ENCODE assay signal across 8 cellular contexts in genomic region chr9:70043689-70044449, GRCh38. TPM values are rescaled to one million over a fixed set of nuclear protein-coding genes. Genes with fewer than 3 reads are reported as not detected.
DNase-seq lines count a peak whose midpoint lies in the region; ATAC-seq lines count a peak whose summit lies in the region.

Gene MAMDC2, plus strand, starts transcription at chr9:70043848. Its CDS starts 350 bp downstream, at chr9:70044198.

- DNase-seq in NCI-H1417 (lab: John Stamatoyannopoulos, UW) (peak in 2 of 3 experiments; percentile 55 to 56), NCI-H1417 treated with DMSO at 0.1 percent for 48 hours (lab: John Stamatoyannopoulos, UW) (no peak), cerebellar cortex (ENCODE audit: low spot score) (peak; percentile 30), kidney glomerular epithelial cell (lab: John Stamatoyannopoulos, UW) (peak; percentile 37), HT-29 (ENCODE audit: low spot score) (no peak)
- no peak for DNase-seq in stimulated activated effector memory CD8-positive, alpha-beta T cell treated with anti-CD3 and anti-CD28 coated beads, Interleukin-12 subunit alpha, Interleukin-12 subunit beta, amount 100 ng/mL, for 72 hours (ENCODE audit: low spot score in 2 of 2)
- DNase-seq in stimulated activated CD4-positive, alpha-beta T cell treated with anti-CD3 and anti-CD28 coated beads, Interleukin-12 subunit alpha, Interleukin-12 subunit beta, amount 100 ng/mL, for 4 hours = no peak

- no peaks in the 10 kb centered on the region for H3K9me3 Mint-ChIP-seq in stimulated activated effector memory CD8-positive, alpha-beta T cell treated with anti-CD3 and anti-CD28 coated beads, Interleukin-12 subunit alpha, Interleukin-12 subunit beta, amount 100 ng/mL, for 72 hours

- H3K27ac Mint-ChIP-seq in stimulated activated effector memory CD8-positive, alpha-beta T cell treated with anti-CD3 and anti-CD28 coated beads, Interleukin-12 subunit alpha, Interleukin-12 subunit beta, amount 100 ng/mL, for 72 hours = no peak within 1 kb of the TSS

- H3K36me3 Mint-ChIP-seq in stimulated activated effector memory CD8-positive, alpha-beta T cell treated with anti-CD3 and anti-CD28 coated beads, Interleukin-12 subunit alpha, Interleukin-12 subunit beta, amount 100 ng/mL, for 72 hours = no peaks in the 10 kb centered on the region

- ATAC-seq in stimulated activated effector memory CD8-positive, alpha-beta T cell treated with anti-CD3 and anti-CD28 coated beads, Interleukin-12 subunit alpha, Interleukin-12 subunit beta, amount 100 ng/mL, for 72 hours = peak; percentile 6
- no peak for ATAC-seq in HG03025 (IDR thresholded peaks at IDR 0.05; ENCODE audit: low FRiP score, unreplicated experiment)

- peak within 1 kb of the TSS; percentile 43 for H3K4me3 Mint-ChIP-seq in stimulated activated effector memory CD8-positive, alpha-beta T cell treated with anti-CD3 and anti-CD28 coated beads, Interleukin-12 subunit alpha, Interleukin-12 subunit beta, amount 100 ng/mL, for 72 hours

- H3K4me1 Mint-ChIP-seq in stimulated activated effector memory CD8-positive, alpha-beta T cell treated with anti-CD3 and anti-CD28 coated beads, Interleukin-12 subunit alpha, Interleukin-12 subunit beta, amount 100 ng/mL, for 72 hours = peaks cover 13% of the 10 kb centered on the region

RNA-seq across cellular contexts. Expression of gene MAMDC2, which starts in this region (rescaled TPM):
- total RNA-seq in HT-29 (2014; rRNA removed; shearing (Covaris generic)) = 2.2 and 3.5 TPM in 2 replicates

Comparison
In these comparisons a context has a peak if more than half of its experiments do, and no peak if none do; other contexts are left out.
1. DNase-seq: peak in NCI-H1417 (2 of 3), cerebellar cortex (single experiment) and kidney glomerular epithelial cell (single experiment); none in NCI-H1417 treated with DMSO at 0.1 percent for 48 hours (single experiment), stimulated activated effector memory CD8-positive, alpha-beta T cell treated with anti-CD3 and anti-CD28 coated beads, Interleukin-12 subunit alpha, Interleukin-12 subunit beta, amount 100 ng/mL, for 72 hours (0 of 2), HT-29 (single experiment) and stimulated activated CD4-positive, alpha-beta T cell treated with anti-CD3 and anti-CD28 coated beads, Interleukin-12 subunit alpha, Interleukin-12 subunit beta, amount 100 ng/mL, for 4 hours (single experiment).